9 cellular contexts compared by ENCODE assay signal in genomic region chr14:55438066-55438683, GRCh38. TPM values are rescaled to one million over a fixed set of nuclear protein-coding genes. Genes with fewer than 3 reads are reported as not detected.
DNase-seq lines count a peak whose midpoint lies in the region; ATAC-seq and TF ChIP-seq lines count a peak whose summit lies in the region.
"Had no signal": no experiment of that assay in that cellular context is flagged by ENCODE, and none has a peak within 500 bp of the region (broad histone marks: within the 10 kb centered on the region; RNA-seq: fewer than 3 reads in every experiment).

No MANE protein-coding gene starts in this region.

- 51 to 61% methylated on average over 10 of the region's 10 CpGs for WGBS in upper lobe of left lung, 2 donors

- no peaks in the 10 kb centered on the region for H3K9me3 Mint-ChIP-seq in activated T-helper 1 cell treated with anti-CD3 and anti-CD28 coated beads, Interleukin-12 subunit alpha, Interleukin-12 subunit beta, Interleukin-2, Interleukin-4 antibody, amounts not matched to agents 30 ng/mL and 10 ng/mL and 1 ng/mL, durations not matched to agents 14 hours and 24 hours and 36 hours
- H3K9me3 Mint-ChIP-seq: central memory CD8-positive, alpha-beta T cell had no signal

- no peaks in the 10 kb centered on the region for H3K36me3 Mint-ChIP-seq in activated T-helper 1 cell treated with anti-CD3 and anti-CD28 coated beads, Interleukin-12 subunit alpha, Interleukin-12 subunit beta, Interleukin-2, Interleukin-4 antibody, amounts not matched to agents 30 ng/mL and 10 ng/mL and 1 ng/mL, durations not matched to agents 14 hours and 24 hours and 36 hours (ENCODE audit: low read depth)

- TF ChIP-seq POLR2A in upper lobe of left lung (IDR thresholded peaks at IDR 0.05) = no peak

- H3K4me3 Mint-ChIP-seq in activated T-helper 1 cell treated with anti-CD3 and anti-CD28 coated beads, Interleukin-12 subunit alpha, Interleukin-12 subunit beta, Interleukin-2, Interleukin-4 antibody, amounts not matched to agents 30 ng/mL and 10 ng/mL and 1 ng/mL, durations not matched to agents 14 hours and 24 hours and 36 hours = no peak overlapping the region
- H3K4me3 Mint-ChIP-seq: central memory CD8-positive, alpha-beta T cell had no signal

- TF ChIP-seq EP300 in upper lobe of left lung (IDR thresholded peaks at IDR 0.05) = no peak

- H3K4me1 ChIP-seq in upper lobe of left lung = peaks cover 0 to 5% (median 0%) of the 10 kb centered on the region in 4 donors

- intact Hi-C loops in activated T-helper 1 cell treated with anti-CD3 and anti-CD28 coated beads, Interleukin-12 subunit alpha, Interleukin-12 subunit beta, Interleukin-2, Interleukin-4 antibody, amounts not matched to agents 30 ng/mL and 10 ng/mL and 1 ng/mL, durations not matched to agents 14 hours and 24 hours and 36 hours (cut with micrococcal nuclease) = loop anchor here (2.0 kb wide), 1 partner anchor 1037 kb away; no protein-coding TSS in a partner anchor

- TF ChIP-seq CTCF in AG09309 (IDR thresholded peaks at IDR 0.05; ENCODE audit: control insufficient read depth, insufficient read depth, low read depth, low read length, missing control alignments) = peak; percentile 61
- TF ChIP-seq CTCF in WERI-Rb-1 (IDR thresholded peaks at IDR 0.05; ENCODE audit: low read depth, low read length) = peak; percentile 42; the same call in 1 of the 2 replicates
- peak in 4 of 6 experiments; percentile 23 to 40 (median 32) for TF ChIP-seq CTCF in upper lobe of left lung (IDR thresholded peaks at IDR 0.05)

- peak; percentile 29 for DNase-seq in AG09309 (ENCODE audit: low read depth)
- peak; percentile 46 for DNase-seq in NCI-H2107 (lab: John Stamatoyannopoulos, UW)
- peak; percentile 33 for DNase-seq in WERI-Rb-1
- DNase-seq in hepatic stellate cell (ENCODE audit: low spot score) = peak; percentile 31
- no peak for DNase-seq in upper lobe of left lung
- DNase-seq in activated T-helper 1 cell treated with anti-CD3 and anti-CD28 coated beads, Interleukin-12 subunit alpha, Interleukin-12 subunit beta, Interleukin-2, Interleukin-4 antibody, amounts not matched to agents 30 ng/mL and 10 ng/mL and 1 ng/mL, durations not matched to agents 14 hours and 24 hours and 36 hours (ENCODE audit: low spot score) = no peak

- H3K36me3 ChIP-seq in WERI-Rb-1 (no peaks in the 10 kb centered on the region), upper lobe of left lung (no peaks in the 10 kb centered on the region)

- no peak overlapping the region for H3K4me3 ChIP-seq in AG09309 (ENCODE audit: control insufficient read depth, low read depth, low read length)
- H3K4me3 ChIP-seq in WERI-Rb-1 (ENCODE audit: low read depth, low read length) = no peak overlapping the region
- no peak overlapping the region for H3K4me3 ChIP-seq in upper lobe of left lung

- H3K27ac ChIP-seq in WERI-Rb-1 (no peak overlapping the region), upper lobe of left lung (no peak overlapping the region)

- H3K9me3 ChIP-seq in WERI-Rb-1 (ENCODE audit: severe bottlenecking) = no peaks in the 10 kb centered on the region
- H3K9me3 ChIP-seq in upper lobe of left lung = no peaks in the 10 kb centered on the region

- H3K27ac Mint-ChIP-seq in activated T-helper 1 cell treated with anti-CD3 and anti-CD28 coated beads, Interleukin-12 subunit alpha, Interleukin-12 subunit beta, Interleukin-2, Interleukin-4 antibody, amounts not matched to agents 30 ng/mL and 10 ng/mL and 1 ng/mL, durations not matched to agents 14 hours and 24 hours and 36 hours = no peak overlapping the region

- peaks cover 2% of the 10 kb centered on the region for H3K27me3 Mint-ChIP-seq in activated T-helper 1 cell treated with anti-CD3 and anti-CD28 coated beads, Interleukin-12 subunit alpha, Interleukin-12 subunit beta, Interleukin-2, Interleukin-4 antibody, amounts not matched to agents 30 ng/mL and 10 ng/mL and 1 ng/mL, durations not matched to agents 14 hours and 24 hours and 36 hours (ENCODE audit: insufficient read depth)
- H3K27me3 Mint-ChIP-seq: central memory CD8-positive, alpha-beta T cell had no signal

- ATAC-seq in GM18867 (IDR thresholded peaks at IDR 0.05; ENCODE audit: unreplicated experiment) (peak; percentile 57), upper lobe of left lung (ENCODE audit: low FRiP score in 2 of 2) (no peak), HG02610 (IDR thresholded peaks at IDR 0.05; ENCODE audit: unreplicated experiment) (no peak)

- H3K27me3 ChIP-seq in WERI-Rb-1 (ENCODE audit: insufficient read depth, low read depth, severe bottlenecking) (no peaks in the 10 kb centered on the region), upper lobe of left lung (no peaks in the 10 kb centered on the region)

- peaks cover 16% of the 10 kb centered on the region for H3K4me1 Mint-ChIP-seq in activated T-helper 1 cell treated with anti-CD3 and anti-CD28 coated beads, Interleukin-12 subunit alpha, Interleukin-12 subunit beta, Interleukin-2, Interleukin-4 antibody, amounts not matched to agents 30 ng/mL and 10 ng/mL and 1 ng/mL, durations not matched to agents 14 hours and 24 hours and 36 hours (ENCODE audit: low read depth)

RNA-seq across cellular contexts. Expression of gene TBPL2, which starts 2.2 kb away (rescaled TPM):
- not detected for total RNA-seq in upper lobe of left lung
- total RNA-seq in activated T-helper 1 cell treated with anti-CD3 and anti-CD28 coated beads, Interleukin-12 subunit alpha, Interleukin-12 subunit beta, Interleukin-2, Interleukin-4 antibody, amounts not matched to agents 30 ng/mL and 10 ng/mL and 1 ng/mL, durations not matched to agents 14 hours and 24 hours and 36 hours = not detected in 2 replicates

RNA-seq across cellular contexts. Expression of gene ATG14, which starts 26.5 kb away (rescaled TPM):
- 10 to 100 TPM in 4 of 6 donors, 1 to 10 TPM in 2; 7.6 to 29.3 (median 11.1) TPM for total RNA-seq in upper lobe of left lung
- total RNA-seq in activated T-helper 1 cell treated with anti-CD3 and anti-CD28 coated beads, Interleukin-12 subunit alpha, Interleukin-12 subunit beta, Interleukin-2, Interleukin-4 antibody, amounts not matched to agents 30 ng/mL and 10 ng/mL and 1 ng/mL, durations not matched to agents 14 hours and 24 hours and 36 hours = 4.8 and 6.2 TPM in 2 replicates

Comparison
In these comparisons a context has a peak if more than half of its experiments do, and no peak if none do; other contexts are left out.
1. DNase-seq: peak in AG09309 (single experiment), NCI-H2107 (single experiment), WERI-Rb-1 (single experiment) and hepatic stellate cell (single experiment); none in upper lobe of left lung (0 of 2) and activated T-helper 1 cell treated with anti-CD3 and anti-CD28 coated beads, Interleukin-12 subunit alpha, Interleukin-12 subunit beta, Interleukin-2, Interleukin-4 antibody, amounts not matched to agents 30 ng/mL and 10 ng/mL and 1 ng/mL, durations not matched to agents 14 hours and 24 hours and 36 hours (single experiment).
2. Peak in every context shown above with its lines, with median percentiles within 50 percentile points of each other: CTCF ChIP-seq.